ENCODE assay signal across 31 cellular contexts in genomic region chr21:37248298-37248697, GRCh38.
"Had no signal": no experiment of that assay in that cellular context is flagged by ENCODE, and none has a peak within 500 bp of the region (broad histone marks: within the 10 kb centered on the region; RNA-seq: fewer than 3 reads in every experiment).

No MANE protein-coding gene starts in this region.

- DNase-seq: activated B cell treated with CpG ODN at 0.5 μM for 24 hours; activated CD4-positive, alpha-beta memory T cell treated with anti-CD3 and anti-CD28 coated beads for 36 hours; activated CD4-positive, alpha-beta T cell treated with anti-CD3 and anti-CD28 coated beads for 4 hours; activated CD4-positive, alpha-beta T cell treated with anti-CD3 and anti-CD28 coated beads, Interleukin-2, amount 10 ng/mL, durations not matched to agents 24 days and 14 days; activated CD4-positive, alpha-beta T cell treated with anti-CD3 and anti-CD28 coated beads, Interleukin-2, amount 50 U/mL, for 1 hour; activated CD4-positive, alpha-beta T cell treated with anti-CD3 and anti-CD28 coated beads, Interleukin-2, amount 50 U/mL, for 4 hours; activated CD4-positive, CD25-positive, alpha-beta regulatory T cell treated with anti-CD3 and anti-CD28 coated beads, Interleukin-2, amount 50 U/mL, for 72 hours; activated CD8-positive, alpha-beta memory T cell treated with anti-CD3 and anti-CD28 coated beads, Interleukin-2, amount 10 ng/mL, durations not matched to agents 7 days and 5 days; activated CD8-positive, alpha-beta memory T cell treated with anti-CD3 and anti-CD28 coated beads, Interleukin-2, amount 50 U/mL, for 48 hours; activated CD8-positive, alpha-beta T cell treated with anti-CD3 and anti-CD28 coated beads for 36 hours; activated effector memory CD4-positive, alpha-beta T cell treated with Interleukin-2 at 50 U/mL for 16 hours; activated gamma-delta T cell; activated naive CD4-positive, alpha-beta T cell treated with anti-CD3 and anti-CD28 coated beads, Interleukin-2, amount 10 ng/mL, durations not matched to agents 7 days and 5 days; activated naive CD4-positive, alpha-beta T cell treated with Interleukin-2 at 50 U/mL for 16 hours; activated naive CD8-positive, alpha-beta T cell treated with anti-CD3 and anti-CD28 coated beads, Interleukin-2, amount 10 ng/mL, durations not matched to agents 7 days and 5 days; activated naive CD8-positive, alpha-beta T cell treated with anti-CD3 and anti-CD28 coated beads, Interleukin-2, amount 50 U/mL, for 24 hours; activated T-cell treated with anti-CD3 and anti-CD28 coated beads, Interleukin-2, amount 50 U/mL, for 1 hour; activated T-cell treated with anti-CD3 and anti-CD28 coated beads, Interleukin-2, amount 50 U/mL, for 4 hours; amygdala; anterior cingulate cortex; caudate nucleus; T-helper 1 cell; T-helper 2 cell; T-helper 9 cell had no signal

- FAIRE-seq: bronchial epithelial cell, TTC549 had no signal

- H3K9me3 Mint-ChIP-seq: activated B cell treated with CpG ODN at 0.5 μM for 24 hours; activated CD4-positive, alpha-beta memory T cell treated with anti-CD3 and anti-CD28 coated beads for 36 hours; activated CD4-positive, alpha-beta T cell treated with anti-CD3 and anti-CD28 coated beads, Interleukin-2, amount 10 ng/mL, durations not matched to agents 24 days and 14 days; activated CD8-positive, alpha-beta T cell treated with anti-CD3 and anti-CD28 coated beads for 36 hours; activated naive CD4-positive, alpha-beta T cell treated with anti-CD3 and anti-CD28 coated beads, Interleukin-2, amount 10 ng/mL, durations not matched to agents 7 days and 5 days; activated naive CD4-positive, alpha-beta T cell treated with anti-CD3 and anti-CD28 coated beads, Interleukin-2, amount 50 U/mL, for 24 hours; activated naive CD8-positive, alpha-beta T cell treated with anti-CD3 and anti-CD28 coated beads, Interleukin-2, amount 50 U/mL, for 24 hours; activated T-cell treated with anti-CD3 and anti-CD28 coated beads, Interleukin-2, amount 50 U/mL, for 4 hours; T-helper 1 cell treated with Interleukin-12 subunit alpha and Interleukin-12 subunit beta and Interleukin-4 antibody, amounts not matched to agents 30 μg/mL and 1 μg/mL, for 36 hours had no signal

- H3K27ac Mint-ChIP-seq: activated B cell treated with CpG ODN at 0.5 μM for 24 hours; activated CD4-positive, alpha-beta memory T cell treated with anti-CD3 and anti-CD28 coated beads for 36 hours; activated CD8-positive, alpha-beta T cell treated with anti-CD3 and anti-CD28 coated beads for 36 hours; activated naive CD4-positive, alpha-beta T cell treated with anti-CD3 and anti-CD28 coated beads, Interleukin-2, amount 10 ng/mL, durations not matched to agents 7 days and 5 days; activated naive CD4-positive, alpha-beta T cell treated with anti-CD3 and anti-CD28 coated beads, Interleukin-2, amount 50 U/mL, for 24 hours; activated naive CD8-positive, alpha-beta T cell; activated naive CD8-positive, alpha-beta T cell treated with anti-CD3 and anti-CD28 coated beads, Interleukin-2, amount 50 U/mL, for 24 hours; T-helper 1 cell treated with Interleukin-12 subunit alpha and Interleukin-12 subunit beta and Interleukin-4 antibody, amounts not matched to agents 30 μg/mL and 1 μg/mL, for 36 hours; T-helper 2 cell treated with Interferon-gamma antibody and Interleukin-4, amounts not matched to agents 5 μg/mL and 100 μg/mL, for 36 hours had no signal

- H3K27me3 Mint-ChIP-seq: activated B cell treated with CpG ODN at 0.5 μM for 24 hours; activated CD4-positive, alpha-beta memory T cell treated with anti-CD3 and anti-CD28 coated beads for 36 hours; activated CD4-positive, alpha-beta T cell treated with anti-CD3 and anti-CD28 coated beads, Interleukin-2, amount 10 ng/mL, durations not matched to agents 24 days and 14 days; activated CD8-positive, alpha-beta memory T cell treated with anti-CD3 and anti-CD28 coated beads, Interleukin-2, amount 10 ng/mL, durations not matched to agents 7 days and 5 days; activated CD8-positive, alpha-beta T cell treated with anti-CD3 and anti-CD28 coated beads for 36 hours; activated naive CD4-positive, alpha-beta T cell treated with anti-CD3 and anti-CD28 coated beads, Interleukin-2, amount 10 ng/mL, durations not matched to agents 7 days and 5 days; activated naive CD4-positive, alpha-beta T cell treated with anti-CD3 and anti-CD28 coated beads, Interleukin-2, amount 50 U/mL, for 24 hours; activated naive CD8-positive, alpha-beta T cell; activated naive CD8-positive, alpha-beta T cell treated with anti-CD3 and anti-CD28 coated beads, Interleukin-2, amount 10 ng/mL, durations not matched to agents 7 days and 5 days; activated naive CD8-positive, alpha-beta T cell treated with anti-CD3 and anti-CD28 coated beads, Interleukin-2, amount 50 U/mL, for 24 hours; brain had no signal

- ATAC-seq: activated CD8-positive, alpha-beta memory T cell treated with anti-CD3 and anti-CD28 coated beads, Interleukin-2, amount 10 ng/mL, durations not matched to agents 7 days and 5 days; activated CD8-positive, alpha-beta T cell treated with anti-CD3 and anti-CD28 coated beads for 36 hours; activated naive CD8-positive, alpha-beta T cell treated with anti-CD3 and anti-CD28 coated beads, Interleukin-2, amount 50 U/mL, for 24 hours; activated T-cell treated with anti-CD3 and anti-CD28 coated beads, Interleukin-2, amount 50 U/mL, for 4 hours had no signal

- H3K4me3 Mint-ChIP-seq: activated B cell treated with CpG ODN at 0.5 μM for 24 hours; activated CD4-positive, alpha-beta memory T cell treated with anti-CD3 and anti-CD28 coated beads for 36 hours; activated CD4-positive, alpha-beta T cell treated with anti-CD3 and anti-CD28 coated beads, Interleukin-2, amount 10 ng/mL, durations not matched to agents 24 days and 14 days; activated CD8-positive, alpha-beta memory T cell treated with anti-CD3 and anti-CD28 coated beads, Interleukin-2, amount 10 ng/mL, durations not matched to agents 7 days and 5 days; activated CD8-positive, alpha-beta T cell treated with anti-CD3 and anti-CD28 coated beads for 36 hours; activated naive CD4-positive, alpha-beta T cell treated with anti-CD3 and anti-CD28 coated beads, Interleukin-2, amount 10 ng/mL, durations not matched to agents 7 days and 5 days; activated naive CD4-positive, alpha-beta T cell treated with anti-CD3 and anti-CD28 coated beads, Interleukin-2, amount 50 U/mL, for 24 hours; activated naive CD8-positive, alpha-beta T cell; activated naive CD8-positive, alpha-beta T cell treated with anti-CD3 and anti-CD28 coated beads, Interleukin-2, amount 50 U/mL, for 24 hours; activated T-cell treated with anti-CD3 and anti-CD28 coated beads, Interleukin-2, amount 50 U/mL, for 4 hours; brain; T-helper 1 cell treated with Interleukin-12 subunit alpha and Interleukin-12 subunit beta and Interleukin-4 antibody, amounts not matched to agents 30 μg/mL and 1 μg/mL, for 36 hours had no signal
